In genomic region chr19:13846533-13847032, GRCh38 we compare ENCODE assay signal across 8 cellular contexts. TPM values are rescaled to one million over a fixed set of nuclear protein-coding genes. Genes with fewer than 3 reads are reported as not detected.
A peak's percentile ranks its signal among the peaks of the same experiment; 100 is the strongest.
DNase-seq lines count a peak whose midpoint lies in the region; ATAC-seq and TF ChIP-seq lines count a peak whose summit lies in the region.

No MANE protein-coding gene starts in this region.

- peak overlapping the region; percentile 98 for H3K9ac ChIP-seq in iPS-18a (ENCODE audit: low read length)

- no peaks in the 10 kb centered on the region for H3K27me3 Mint-ChIP-seq in T-helper 2 cell treated with Interferon-gamma antibody and Interleukin-4, amounts not matched to agents 5 μg/mL and 100 μg/mL, for 36 hours (ENCODE audit: low read depth)

- H3K36me3 ChIP-seq in iPS-18a (ENCODE audit: control insufficient read depth, low read depth, low read length) = no peaks in the 10 kb centered on the region

- ATAC-seq in GM21423 (IDR thresholded peaks at IDR 0.05; ENCODE audit: unreplicated experiment) = peak; percentile 51

- H3K9me3 Mint-ChIP-seq in T-helper 2 cell treated with Interferon-gamma antibody and Interleukin-4, amounts not matched to agents 5 μg/mL and 100 μg/mL, for 36 hours = no peaks in the 10 kb centered on the region

- no peak for TF ChIP-seq CTCF in astrocyte of the cerebellum (IDR thresholded peaks at IDR 0.05; ENCODE audit: low read depth, low read length, missing control alignments)

- in situ Hi-C loops in astrocyte of the cerebellum (cut with HindIII; ENCODE audit: low sequenced_read_pairs) = no loop called here

- H3K4me1 ChIP-seq in iPS-18a (ENCODE audit: control insufficient read depth, low read depth, low read length) = peaks cover 23% of the 10 kb centered on the region

- peaks cover 4% of the 10 kb centered on the region for H3K36me3 Mint-ChIP-seq in T-helper 2 cell treated with Interferon-gamma antibody and Interleukin-4, amounts not matched to agents 5 μg/mL and 100 μg/mL, for 36 hours (ENCODE audit: low read depth)

- peak overlapping the region; percentile 98 for H3K27ac Mint-ChIP-seq in T-helper 2 cell treated with Interferon-gamma antibody and Interleukin-4, amounts not matched to agents 5 μg/mL and 100 μg/mL, for 36 hours

- H3K27me3 ChIP-seq in iPS-18a (ENCODE audit: control insufficient read depth, insufficient read depth, low read length) = no peaks in the 10 kb centered on the region

- H3K4me3 Mint-ChIP-seq in T-helper 2 cell treated with Interferon-gamma antibody and Interleukin-4, amounts not matched to agents 5 μg/mL and 100 μg/mL, for 36 hours = peak overlapping the region; percentile 80

- peak overlapping the region; percentile 64 for H3K4me3 ChIP-seq in Jurkat, Clone E6-1 (ENCODE audit: low read length)
- no peak overlapping the region for H3K4me3 ChIP-seq in astrocyte of the cerebellum (ENCODE audit: low read depth, low read length)
- H3K4me3 ChIP-seq in iPS-18a (ENCODE audit: low read length) = peak overlapping the region; percentile 76

- peak overlapping the region; percentile 89 for H3K27ac ChIP-seq in iPS-18a (ENCODE audit: low read length)

- no peaks in the 10 kb centered on the region for H3K9me3 ChIP-seq in iPS-18a (ENCODE audit: control insufficient read depth, low read depth, low read length)

- DNase-seq in DMS53 (lab: John Stamatoyannopoulos, UW) (peak; percentile 98), astrocyte of the cerebellum (ENCODE audit: low read depth) (peak; percentile 77), smooth muscle cell of the brain vasculature (ENCODE audit: low read depth, low spot score) (peak; percentile 77), 8988T (no peak)
- peak; percentile 84 for DNase-seq in Jurkat, Clone E6-1 (ENCODE audit: low read depth, low spot score)
- peak; percentile 97 for DNase-seq in T-helper 2 cell treated with Interferon-gamma antibody and Interleukin-4, amounts not matched to agents 5 μg/mL and 100 μg/mL, for 36 hours (ENCODE audit: low spot score)

- H3K4me1 Mint-ChIP-seq in T-helper 2 cell treated with Interferon-gamma antibody and Interleukin-4, amounts not matched to agents 5 μg/mL and 100 μg/mL, for 36 hours (ENCODE audit: low read depth) = peaks cover 38% of the 10 kb centered on the region

RNA-seq across cellular contexts. Expression of gene NANOS3, which starts 30.4 kb away (rescaled TPM):
- polyA plus RNA-seq in Jurkat, Clone E6-1 (2012; ENCODE audit: insufficient read depth, insufficient read length) = 1.5 TPM

RNA-seq across cellular contexts. Expression of gene ZSWIM4, which starts 51.3 kb away (rescaled TPM):
- 7.6 TPM for polyA plus RNA-seq in Jurkat, Clone E6-1 (2012; ENCODE audit: insufficient read depth, insufficient read length)

RNA-seq across cellular contexts. Expression of gene BRME1, which starts 59.3 kb away (rescaled TPM):
- polyA plus RNA-seq in Jurkat, Clone E6-1 (2012; ENCODE audit: insufficient read depth, insufficient read length) = 12.5 TPM

RNA-seq across cellular contexts. Expression of gene CC2D1A, which starts 59.4 kb away (rescaled TPM):
- polyA plus RNA-seq in Jurkat, Clone E6-1 (2012; ENCODE audit: insufficient read depth, insufficient read length) = 42.3 TPM
